ENCODE assay signal across 25 cellular contexts in the genomic region with DNA sequence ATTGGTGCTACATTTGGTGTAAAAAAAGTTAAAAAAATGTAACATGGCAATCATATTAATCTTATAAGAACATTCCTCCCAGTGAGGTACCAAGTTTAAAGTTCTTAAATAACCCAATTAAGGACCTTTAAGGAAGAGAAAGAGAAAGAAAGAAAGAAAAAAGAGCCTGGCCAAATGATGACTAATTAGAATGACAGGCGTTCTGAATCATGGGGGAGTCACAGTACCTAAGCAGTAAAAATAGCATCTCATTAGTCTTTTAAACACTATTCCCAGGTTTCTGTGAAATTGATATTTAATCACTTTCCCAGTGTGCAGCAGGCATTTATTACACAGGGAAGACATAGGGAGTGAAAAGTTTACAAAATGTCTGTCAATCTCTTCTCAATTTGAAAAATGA.
A peak's percentile ranks its signal among the peaks of the same experiment; 100 is the strongest.
DNase-seq lines count a peak whose midpoint lies in the region; FAIRE-seq and TF ChIP-seq lines count a peak whose summit lies in the region.
"Had no signal": no experiment of that assay in that cellular context is flagged by ENCODE, and none has a peak within 500 bp of the region (broad histone marks: within the 10 kb centered on the region; RNA-seq: fewer than 3 reads in every experiment).

No MANE protein-coding gene starts in this region.

- no peak for FAIRE-seq in astrocyte (lab: Jason Lieb, UNC)
- FAIRE-seq: endothelial cell of umbilical vein, GM12892, GM19239 had no signal

- no peak overlapping the region for H3K4me3 ChIP-seq in astrocyte (ENCODE audit: insufficient read depth, low read depth, low read length)
- no peak overlapping the region for H3K4me3 ChIP-seq in ovary
- H3K4me3 ChIP-seq: smooth muscle cell had no signal

- TF ChIP-seq CTCF in astrocyte (IDR thresholded peaks at IDR 0.05; ENCODE audit: insufficient read depth, low read depth, low read length) (no peak), ovary (IDR thresholded peaks at IDR 0.05) (no peak)

- H3K36me3 ChIP-seq in astrocyte (ENCODE audit: insufficient read depth, low read length) (no peaks in the 10 kb centered on the region), ovary (no peaks in the 10 kb centered on the region)
- H3K36me3 ChIP-seq: neutrophil, WERI-Rb-1 had no signal

- no peaks in the 10 kb centered on the region for H3K27me3 Mint-ChIP-seq in astrocyte (ENCODE audit: low read depth, unreplicated experiment)
- H3K27me3 Mint-ChIP-seq: activated CD4-positive, alpha-beta T cell treated with anti-CD3 and anti-CD28 coated beads, Interleukin-2, amount 10 ng/mL, durations not matched to agents 7 days and 5 days; activated naive CD4-positive, alpha-beta T cell treated with anti-CD3 and anti-CD28 coated beads, Interleukin-2, amount 50 U/mL, for 24 hours; central memory CD8-positive, alpha-beta T cell had no signal

- H3K9me3 ChIP-seq in astrocyte (ENCODE audit: insufficient read depth, low read depth, low read length) (no peaks in the 10 kb centered on the region), ovary (no peaks in the 10 kb centered on the region)
- H3K9me3 ChIP-seq: neutrophil had no signal

- no peaks in the 10 kb centered on the region for H3K4me1 Mint-ChIP-seq in astrocyte (ENCODE audit: low read depth, unreplicated experiment)
- H3K4me1 Mint-ChIP-seq: activated CD4-positive, alpha-beta T cell treated with anti-CD3 and anti-CD28 coated beads, Interleukin-2, amount 10 ng/mL, durations not matched to agents 7 days and 5 days; activated naive CD4-positive, alpha-beta T cell treated with anti-CD3 and anti-CD28 coated beads, Interleukin-2, amount 50 U/mL, for 24 hours; central memory CD8-positive, alpha-beta T cell had no signal

- peak overlapping the region; percentile 37 for H3K27ac Mint-ChIP-seq in astrocyte (ENCODE audit: unreplicated experiment)
- H3K27ac Mint-ChIP-seq: activated CD4-positive, alpha-beta T cell treated with anti-CD3 and anti-CD28 coated beads, Interleukin-2, amount 10 ng/mL, durations not matched to agents 7 days and 5 days; activated naive CD4-positive, alpha-beta T cell treated with anti-CD3 and anti-CD28 coated beads, Interleukin-2, amount 50 U/mL, for 24 hours; activated T-helper 1 cell treated with anti-CD3 and anti-CD28 coated beads, Interleukin-12 subunit alpha, Interleukin-12 subunit beta, Interleukin-2, Interleukin-4 antibody, amounts not matched to agents 30 ng/mL and 10 ng/mL and 1 ng/mL, durations not matched to agents 14 hours and 24 hours and 36 hours; HFFc6 had no signal

- H3K79me2 ChIP-seq in astrocyte (ENCODE audit: insufficient read depth, low read length) = no peaks in the 10 kb centered on the region

- H3K9ac ChIP-seq in astrocyte (ENCODE audit: low read length) = peak overlapping the region; percentile 23

- H4K20me1 ChIP-seq in astrocyte (ENCODE audit: insufficient read depth, low read length) = no peaks in the 10 kb centered on the region

- WGBS in ovary, 3 donors = 2 to 7% (median 3%) methylated on average over 1 of the region's 1 CpG

- no peaks in the 10 kb centered on the region for H3K9me3 Mint-ChIP-seq in astrocyte (ENCODE audit: unreplicated experiment)
- H3K9me3 Mint-ChIP-seq: activated CD4-positive, alpha-beta T cell treated with anti-CD3 and anti-CD28 coated beads, Interleukin-2, amount 10 ng/mL, durations not matched to agents 7 days and 5 days; activated naive CD4-positive, alpha-beta T cell treated with anti-CD3 and anti-CD28 coated beads, Interleukin-2, amount 50 U/mL, for 24 hours; activated T-helper 1 cell treated with anti-CD3 and anti-CD28 coated beads, Interleukin-12 subunit alpha, Interleukin-12 subunit beta, Interleukin-2, Interleukin-4 antibody, amounts not matched to agents 30 ng/mL and 10 ng/mL and 1 ng/mL, durations not matched to agents 14 hours and 24 hours and 36 hours; central memory CD8-positive, alpha-beta T cell had no signal

- no peak overlapping the region for H2AFZ ChIP-seq in astrocyte (ENCODE audit: low read depth, low read length)

- no peaks in the 10 kb centered on the region for H3K36me3 Mint-ChIP-seq in astrocyte (ENCODE audit: low read depth, unreplicated experiment)
- H3K36me3 Mint-ChIP-seq: activated naive CD4-positive, alpha-beta T cell treated with anti-CD3 and anti-CD28 coated beads, Interleukin-2, amount 50 U/mL, for 24 hours had no signal

- TF ChIP-seq EP300 in ovary (IDR thresholded peaks at IDR 0.05) = no peak

- no peak for TF ChIP-seq POLR2A in ovary (IDR thresholded peaks at IDR 0.05)

- H3K4me3 Mint-ChIP-seq in astrocyte (ENCODE audit: unreplicated experiment) = no peak overlapping the region
- H3K4me3 Mint-ChIP-seq: activated CD4-positive, alpha-beta T cell treated with anti-CD3 and anti-CD28 coated beads, Interleukin-2, amount 10 ng/mL, durations not matched to agents 7 days and 5 days; activated naive CD4-positive, alpha-beta T cell treated with anti-CD3 and anti-CD28 coated beads, Interleukin-2, amount 50 U/mL, for 24 hours; activated T-helper 1 cell treated with anti-CD3 and anti-CD28 coated beads, Interleukin-12 subunit alpha, Interleukin-12 subunit beta, Interleukin-2, Interleukin-4 antibody, amounts not matched to agents 30 ng/mL and 10 ng/mL and 1 ng/mL, durations not matched to agents 14 hours and 24 hours and 36 hours; central memory CD8-positive, alpha-beta T cell; HFFc6 had no signal

- H3K27ac ChIP-seq in astrocyte (ENCODE audit: low read depth, low read length) = no peak overlapping the region
- no peak overlapping the region for H3K27ac ChIP-seq in ovary
- H3K27ac ChIP-seq: neutrophil, WERI-Rb-1 had no signal

- peak overlapping the region; percentile 54 for H3K4me2 ChIP-seq in astrocyte (ENCODE audit: low read length)
- H3K4me2 ChIP-seq: smooth muscle cell had no signal

- DNase-seq in COR-L47 (lab: John Stamatoyannopoulos, UW) (peak; percentile 1), HS-5 (ENCODE audit: low read depth) (peak; percentile 53), astrocyte (ENCODE audit: low read depth) (peak; percentile 49), glomerular visceral epithelial cell (ENCODE audit: extremely low spot score) (peak; percentile 13), UCSD-AML1 (lab: John Stamatoyannopoulos, UW; ENCODE audit: unreplicated experiment) (no peak), ovary (no peak), NK-92 (lab: John Stamatoyannopoulos, UW; ENCODE audit: unreplicated experiment) (no peak)
- DNase-seq in activated naive CD4-positive, alpha-beta T cell treated with Interleukin-2 at 50 U/mL for 16 hours = no peak
- DNase-seq: activated CD4-positive, alpha-beta T cell treated with anti-CD3 and anti-CD28 coated beads, Interleukin-2, amount 10 ng/mL, durations not matched to agents 7 days and 5 days; HFFc6; KG1; mesendoderm; NCI-H1436; NCI-H2107; NCI-H510A treated with DMSO at 0.1 percent for 48 hours; T-helper 2 cell; WERI-Rb-1 had no signal

- peaks cover 4% of the 10 kb centered on the region for H3K4me1 ChIP-seq in astrocyte (ENCODE audit: insufficient read depth, low read length)
- no peaks in the 10 kb centered on the region for H3K4me1 ChIP-seq in ovary (ENCODE audit: insufficient read depth)

- intact Hi-C loops in ovary (cut with DNase I) = no loop called here

- H3K27me3 ChIP-seq in astrocyte (ENCODE audit: insufficient read depth, low read length) (no peaks in the 10 kb centered on the region), ovary (no peaks in the 10 kb centered on the region)
- H3K27me3 ChIP-seq: neutrophil had no signal

Comparison
In these comparisons a context has a peak if more than half of its experiments do, and no peak if none do; other contexts are left out.
1. DNase-seq: peak in COR-L47 (single experiment), HS-5 (single experiment), astrocyte (single experiment) and glomerular visceral epithelial cell (single experiment); none in UCSD-AML1 (single experiment), ovary (0 of 5), NK-92 (single experiment) and activated naive CD4-positive, alpha-beta T cell treated with Interleukin-2 at 50 U/mL for 16 hours (single experiment).